In genomic region chr18:23437357-23438045, GRCh38 we compare ENCODE assay signal across 8 cellular contexts. TPM values are rescaled to one million over a fixed set of nuclear protein-coding genes. Genes with fewer than 3 reads are reported as not detected.
DNase-seq lines count a peak whose midpoint lies in the region; ATAC-seq and TF ChIP-seq lines count a peak whose summit lies in the region.

No MANE protein-coding gene starts in this region.

- TSS peak; percentile 90 for BruUV-seq in PC-3 (replicated peaks; lab: Mats Ljungman, UMichigan)

- peaks cover 5% of the 10 kb centered on the region; the same call in 1 of the 2 replicates for H3K4me1 ChIP-seq in PC-3 (ENCODE audit: insufficient read depth, low read length)
- H3K4me1 ChIP-seq in esophagus squamous epithelium: peaks cover 7 to 22% (median 10%) of the 10 kb centered on the region in 3 donors
- H3K4me1 ChIP-seq in muscle layer of duodenum (ENCODE audit: control insufficient read depth in 1 of 2, insufficient read depth in 2 of 2, low read length in 2 of 2): peaks cover 0 to 8% of the 10 kb centered on the region in 2 donors

- H3K9ac ChIP-seq in PC-3 (ENCODE audit: low read length): peak overlapping the region; percentile 75

- H4K20me1 ChIP-seq in PC-3 (ENCODE audit: low read length): no peaks in the 10 kb centered on the region

- peak overlapping the region; percentile 86 for H3K4me2 ChIP-seq in PC-3 (ENCODE audit: low read length)

- peak in 1 of 4 donors; percentile 21 for TF ChIP-seq POLR2A in esophagus squamous epithelium (IDR thresholded peaks at IDR 0.05)

- 0 to 1% methylated on average over 26 to 29 of the region's 42 CpGs for whole genome bisulfite sequencing in esophagus squamous epithelium, 2 donors

- peak overlapping the region; percentile 50 for H3K27ac ChIP-seq in PC-3 (ENCODE audit: low read length)
- peak overlapping the region; percentile 67 to 79 (median 70) for H3K27ac ChIP-seq in esophagus squamous epithelium
- H3K27ac ChIP-seq in muscle layer of duodenum (ENCODE audit: low read length): peak overlapping the region; percentile 17

- H3K9me2 ChIP-seq in PC-3 (replicated peaks; ENCODE audit: low read length): no peaks in the 10 kb centered on the region

- H3K27me3 ChIP-seq in PC-3 (ENCODE audit: low read length) (no peaks in the 10 kb centered on the region), esophagus squamous epithelium (no peaks in the 10 kb centered on the region), muscle layer of duodenum (ENCODE audit: low read depth, low read length) (no peaks in the 10 kb centered on the region)

- H3K9me3 ChIP-seq in PC-3 (ENCODE audit: low read length) (no peaks in the 10 kb centered on the region), esophagus squamous epithelium (no peaks in the 10 kb centered on the region), muscle layer of duodenum (ENCODE audit: control insufficient read depth in 1 of 2, low read length in 2 of 2) (no peaks in the 10 kb centered on the region)

- POLR2A ChIA-PET in PC-3 (lab: Charles Lee; ENCODE audit: unreplicated experiment): interaction anchor here (0.7 kb wide), 1 partner anchor 136 kb away, joined by 4 read pairs; no protein-coding TSS in a partner anchor

- H3F3A ChIP-seq in PC-3 (ENCODE audit: low read length, unreplicated experiment): no peaks in the 10 kb centered on the region

- peak; percentile 63 for DNase-seq in DMS 273 treated with DMSO at 0.1 percent for 48 hours (lab: John Stamatoyannopoulos, UW)
- DNase-seq in HUDEP-2 (lab: John Stamatoyannopoulos, UW; ENCODE audit: unreplicated experiment in 76 of 76): peak in 72 of 76 experiments; percentile 4 to 87 (median 58)
- DNase-seq in PC-3: peak; percentile 77
- peak; percentile 55 for DNase-seq in activated T-helper 1 cell treated with Interleukin-2 at 50 U/mL for 16 hours (ENCODE audit: low read depth)
- no peak for DNase-seq in esophagus squamous epithelium (lab: John Stamatoyannopoulos, UW)
- DNase-seq in stimulated activated CD8-positive, alpha-beta memory T cell treated with anti-CD3 and anti-CD28 coated beads, Interleukin-7, amount 100 ng/mL, for 24 hours (ENCODE audit: low read depth): peak; percentile 74

- H3K79me2 ChIP-seq in PC-3 (ENCODE audit: low read length): peaks cover 9% of the 10 kb centered on the region

- peak overlapping the region; percentile 93 for H3K4me3 ChIP-seq in PC-3 (ENCODE audit: low read length)
- peak overlapping the region; percentile 67 to 90 (median 77) for H3K4me3 ChIP-seq in esophagus squamous epithelium
- peak overlapping the region; percentile 73 to 91 for H3K4me3 ChIP-seq in muscle layer of duodenum (ENCODE audit: low read depth in 1 of 2, low read length in 2 of 2)

- peak overlapping the region; percentile 97 for H2AFZ ChIP-seq in PC-3 (ENCODE audit: low read length)

- intact Hi-C loops in PC-3 (cut with micrococcal nuclease): loop anchor here (2.0 kb wide), 1 partner anchor 15 kb away; the partner anchor contains the start of gene RIOK3
- intact Hi-C loops in esophagus squamous epithelium (cut with DNase I): no loop called here

- CTCF ChIA-PET in PC-3 (lab: Charles Lee): no interaction called here

- ATAC-seq in GM21367 (IDR thresholded peaks at IDR 0.05; ENCODE audit: unreplicated experiment): peak; percentile 95
- ATAC-seq in PC-3: peak; percentile 96

- H3K36me3 ChIP-seq in PC-3 (ENCODE audit: low read depth, low read length) (no peaks in the 10 kb centered on the region), esophagus squamous epithelium (no peaks in the 10 kb centered on the region), muscle layer of duodenum (ENCODE audit: control insufficient read depth in 1 of 2, insufficient read depth in 2 of 2, low read length in 2 of 2) (no peaks in the 10 kb centered on the region)

- TF ChIP-seq CTCF in PC-3 (conservative IDR thresholded peaks at IDR 0.05; ENCODE audit: low read depth, low read length): no peak
- no peak for TF ChIP-seq CTCF in esophagus squamous epithelium (IDR thresholded peaks at IDR 0.05)

RNA-seq across cellular contexts. Expression of gene RIOK3, which starts 15.6 kb away (rescaled TPM):
- total RNA-seq in PC-3 (2014; rRNA removed): 35.0 and 41.4 TPM in 2 replicates
- 100 to 1,000 TPM in 1 of 4 donors, 10 to 100 TPM in 3; 58.4 to 140 (median 84.4) TPM for total RNA-seq in esophagus squamous epithelium

Comparison
In these comparisons a context has a peak if more than half of its experiments do, and no peak if none do; other contexts are left out.
1. H3K27ac ChIP-seq: peak in every context shown above with its lines; median percentile 70 in esophagus squamous epithelium; 50 in PC-3; 17 in muscle layer of duodenum.